ENCODE assay signal across 8 cellular contexts in genomic region chr10:30639946-30640786, GRCh38. TPM values are rescaled to one million over a fixed set of nuclear protein-coding genes. Genes with fewer than 3 reads are reported as not detected.
DNase-seq lines count a peak whose midpoint lies in the region; ATAC-seq and TF ChIP-seq lines count a peak whose summit lies in the region.

No MANE protein-coding gene starts in this region.

- no peak overlapping the region for H3K9ac ChIP-seq in endodermal cell (ENCODE audit: extremely low read depth, low read length, poor library complexity, severe bottlenecking)

- TF ChIP-seq CTCF in Panc1 (IDR thresholded peaks at IDR 0.05), result peak; percentile 83
- peak; percentile 93 for TF ChIP-seq CTCF in endodermal cell (conservative IDR thresholded peaks at IDR 0.05)

- no peaks in the 10 kb centered on the region for H3K9me3 ChIP-seq in Panc1 (ENCODE audit: control insufficient read depth, insufficient read depth, low read depth, low read length)
- H3K9me3 ChIP-seq in endodermal cell (ENCODE audit: control insufficient read depth, low read length), result no peaks in the 10 kb centered on the region

- peaks cover 2% of the 10 kb centered on the region for H3K27me3 Mint-ChIP-seq in endodermal cell (ENCODE audit: insufficient read depth)

- no TSS peak for BruUV-seq in Panc1 (replicated peaks; lab: Mats Ljungman, UMichigan)

- no peaks in the 10 kb centered on the region for H3K36me3 Mint-ChIP-seq in endodermal cell (ENCODE audit: low read depth)

- H3K4me1 Mint-ChIP-seq in endodermal cell, result peaks cover 2% of the 10 kb centered on the region

- peak; percentile 26 for DNase-seq in Caki2 (ENCODE audit: low read depth)
- peak; percentile 44 for DNase-seq in H4 (ENCODE audit: low spot score)
- peak; percentile 43 for DNase-seq in Panc1 (ENCODE audit: low read depth, low spot score)
- no peak for DNase-seq in endodermal cell
- peak; percentile 27 for DNase-seq in midbrain (lab: John Stamatoyannopoulos, UW)
- no peak for DNase-seq in NCI-H1930 (lab: John Stamatoyannopoulos, UW)

- ATAC-seq in Panc1 (no peak), GM21786 (IDR thresholded peaks at IDR 0.05; ENCODE audit: unreplicated experiment) (no peak), HG03460 (IDR thresholded peaks at IDR 0.05; ENCODE audit: unreplicated experiment) (no peak)

- CTCF ChIA-PET in Panc1 (lab: Charles Lee), result interaction anchor here (0.6 to 1.7 kb wide), 4 partner anchors 27 to 910 kb away, joined by 3 to 11 read pairs (median 4); no protein-coding TSS in a partner anchor

- POLR2A ChIA-PET in Panc1 (lab: Charles Lee), result no interaction called here

- H3K27ac ChIP-seq in Panc1 (ENCODE audit: low read length) (no peak overlapping the region), endodermal cell (ENCODE audit: low read depth, low read length) (no peak overlapping the region)

- H3K9me3 Mint-ChIP-seq in endodermal cell, result no peaks in the 10 kb centered on the region

- H3K4me1 ChIP-seq in Panc1 (ENCODE audit: control insufficient read depth, insufficient read depth, low read length), result no peaks in the 10 kb centered on the region
- no peaks in the 10 kb centered on the region for H3K4me1 ChIP-seq in endodermal cell (ENCODE audit: control insufficient read depth, insufficient read depth, low read length)

- in situ Hi-C loops in Caki2 (cut with HindIII; ENCODE audit: low pct_unique_long_range_greater_than_20kb, low sequenced_read_pairs) (no loop called here), Panc1 (cut with HindIII; ENCODE audit: low pct_unique_long_range_greater_than_20kb, low sequenced_read_pairs) (no loop called here)

- H3K36me3 ChIP-seq in Panc1 (ENCODE audit: control insufficient read depth, insufficient read depth, low read length) (no peaks in the 10 kb centered on the region), endodermal cell (ENCODE audit: control insufficient read depth, insufficient read depth, low read length) (no peaks in the 10 kb centered on the region)

- 74 to 100% methylated on average over 3 to 4 of the region's 6 CpGs for WGBS in endodermal cell (ENCODE audit: insufficient coverage in 1 of 2, insufficient read length in 1 of 2), 2 experiments

- H3K27me3 ChIP-seq in Panc1 (ENCODE audit: control insufficient read depth, insufficient read depth, low read length), result no peaks in the 10 kb centered on the region
- no peaks in the 10 kb centered on the region for H3K27me3 ChIP-seq in endodermal cell (ENCODE audit: control insufficient read depth, insufficient read depth, low read length, poor library complexity, severe bottlenecking)

- intact Hi-C loops in Panc1 (cut with micrococcal nuclease; ENCODE audit: unreplicated experiment), result no loop called here

- no peak overlapping the region for H3K4me3 ChIP-seq in Panc1 (ENCODE audit: low read depth in 2 of 2, low read length in 2 of 2)
- no peak overlapping the region for H3K4me3 ChIP-seq in endodermal cell (ENCODE audit: low read length)

- no peak overlapping the region for H3K27ac Mint-ChIP-seq in endodermal cell

- no peak overlapping the region for H3K4me3 Mint-ChIP-seq in endodermal cell

RNA-seq across cellular contexts. Expression of gene LYZL2, which starts 10.6 kb away (rescaled TPM):
- not detected in 2 replicates for total RNA-seq in Caki2 (2014; rRNA removed; shearing (Covaris generic); ENCODE audit: low replicate concordance)
- not detected in 2 replicates for total RNA-seq in H4 (2014; rRNA removed; shearing (Covaris generic))
- total RNA-seq in Panc1 (2021; ENCODE audit: unreplicated experiment) (not detected), endodermal cell (not detected)
- not detected for polyA plus RNA-seq in Panc1 (2012; ENCODE audit: insufficient read length)
- polyA plus RNA-seq in endodermal cell (2013, experiment 1 of 2), result not detected
- polyA plus RNA-seq in endodermal cell (2013, experiment 2 of 2), result not detected

Comparison
In these comparisons a context has a peak if more than half of its experiments do, and no peak if none do; other contexts are left out.
1. DNase-seq: peak in Caki2 (single experiment), H4 (single experiment), Panc1 (single experiment) and midbrain (single experiment); none in endodermal cell (single experiment) and NCI-H1930 (0 of 2).